In the genomic region with DNA sequence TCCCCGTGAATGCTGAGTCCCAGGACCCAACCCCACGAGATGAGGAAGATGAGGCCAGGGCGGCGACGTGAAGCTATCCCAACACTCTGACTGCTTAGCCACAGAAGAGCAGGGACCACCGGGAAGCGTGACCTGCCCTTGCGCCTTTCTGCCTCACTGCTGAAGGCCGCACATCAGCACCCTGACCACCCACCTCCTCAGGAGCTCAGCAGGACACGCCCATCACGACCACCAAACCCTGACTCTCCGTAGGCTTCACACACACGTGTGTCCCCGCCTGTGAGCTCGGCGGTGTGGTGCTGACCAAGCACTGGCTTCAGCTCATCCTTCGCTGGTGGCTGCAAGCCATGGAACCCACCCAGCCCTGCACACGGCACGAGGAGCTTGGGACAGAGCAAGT, we compare ENCODE assay signal across 11 cellular contexts.
DNase-seq lines count a peak whose midpoint lies in the region; ATAC-seq, FAIRE-seq and TF ChIP-seq lines count a peak whose summit lies in the region.
"Had no signal": no experiment of that assay in that cellular context is flagged by ENCODE, and none has a peak within 500 bp of the region (broad histone marks: within the 10 kb centered on the region; RNA-seq: fewer than 3 reads in every experiment).

No MANE protein-coding gene starts in this region.

- CTCF ChIA-PET in HepG2 (lab: Yijun Ruan, JAX; ENCODE audit: low intra/inter-chr PET ratio, low total read pairs): no interaction called here

- FAIRE-seq in HepG2 (lab: Jason Lieb, UNC): no peak
- no peak for FAIRE-seq in astrocyte (lab: Jason Lieb, UNC)

- H3K4me1 Mint-ChIP-seq in astrocyte (ENCODE audit: low read depth, unreplicated experiment): peaks cover 72% of the 10 kb centered on the region

- peak overlapping the region; percentile 61 for H4K91ac ChIP-seq in mesenchymal stem cell (ENCODE audit: low read length)

- WGBS in HepG2 (ENCODE audit: low lambda C conversion rate): 98% methylated on average over 19 of the region's 19 CpGs
- 90% methylated on average over 2 of the region's 19 CpGs for WGBS in right lobe of liver (ENCODE audit: insufficient coverage, low coverage, low lambda C conversion rate, missing lambda C conversion rate)
- WGBS in mesenchymal stem cell: 97% methylated on average over 19 of the region's 19 CpGs

- peaks cover 19% of the 10 kb centered on the region for H3K36me3 Mint-ChIP-seq in astrocyte (ENCODE audit: low read depth, unreplicated experiment)

- peaks cover 17% of the 10 kb centered on the region for H3K79me1 ChIP-seq in mesenchymal stem cell (replicated peaks; ENCODE audit: low read length, poor library complexity, severe bottlenecking)

- H3K27me3 ChIP-seq in HepG2 (ENCODE audit: control insufficient read depth in 1 of 2, insufficient read depth in 2 of 2, low read length in 2 of 2) (no peaks in the 10 kb centered on the region), right lobe of liver (no peaks in the 10 kb centered on the region), astrocyte (ENCODE audit: insufficient read depth, low read length) (no peaks in the 10 kb centered on the region), mesenchymal stem cell (ENCODE audit: control insufficient read depth in 1 of 2, insufficient read depth in 1 of 2, low read length in 2 of 2) (no peaks in the 10 kb centered on the region)

- H3K18ac ChIP-seq in mesenchymal stem cell (ENCODE audit: low read depth in 1 of 2, low read length in 2 of 2): peak overlapping the region in 1 of 2 experiments; percentile 38

- no peaks in the 10 kb centered on the region for H3K9me3 Mint-ChIP-seq in astrocyte (ENCODE audit: unreplicated experiment)
- H3K9me3 Mint-ChIP-seq: brain, nephron had no signal

- BruUV-seq in HepG2 (replicated peaks; lab: Mats Ljungman, UMichigan): no TSS peak

- no peak overlapping the region for H3K4me3 Mint-ChIP-seq in astrocyte (ENCODE audit: unreplicated experiment)
- H3K4me3 Mint-ChIP-seq: nephron had no signal

- H3K36me3 ChIP-seq in HepG2 (replicated peaks in 1 of 2; ENCODE audit: control insufficient read depth in 1 of 2, insufficient read depth in 2 of 2, low read length in 2 of 2) (peaks cover 31 to 65% of the 10 kb centered on the region in 2 experiments), right lobe of liver (peaks cover 0 to 12% (median 0%) of the 10 kb centered on the region in 4 donors), astrocyte (ENCODE audit: insufficient read depth, low read length) (peaks cover 4% of the 10 kb centered on the region), mesenchymal stem cell (ENCODE audit: control insufficient read depth in 1 of 2, insufficient read depth in 2 of 2, low read depth in 1 of 2, low read length in 2 of 2) (peaks cover 36 to 47% of the 10 kb centered on the region in 2 experiments)

- ATAC-seq in HepG2 (no peak), right lobe of liver (no peak), GM18517 (IDR thresholded peaks at IDR 0.05; ENCODE audit: unreplicated experiment) (no peak), HG03095 (IDR thresholded peaks at IDR 0.05; ENCODE audit: unreplicated experiment) (no peak)

- peaks cover 87% of the 10 kb centered on the region for H4K20me1 ChIP-seq in HepG2 (ENCODE audit: insufficient read depth, low read length)
- peaks cover 33% of the 10 kb centered on the region for H4K20me1 ChIP-seq in astrocyte (ENCODE audit: insufficient read depth, low read length)

- H3K4me1 ChIP-seq in HepG2 (ENCODE audit: insufficient read depth, low read length): peaks cover 19% of the 10 kb centered on the region
- H3K4me1 ChIP-seq in right lobe of liver: peaks cover 0 to 9% (median 6%) of the 10 kb centered on the region in 4 donors
- peaks cover 53% of the 10 kb centered on the region for H3K4me1 ChIP-seq in astrocyte (ENCODE audit: insufficient read depth, low read length)
- H3K4me1 ChIP-seq in mesenchymal stem cell (ENCODE audit: control insufficient read depth, insufficient read depth, low read depth, low read length): peaks cover 60% of the 10 kb centered on the region

- no peak overlapping the region for H3K23ac ChIP-seq in mesenchymal stem cell (ENCODE audit: low read length in 2 of 2)

- H2BK120ac ChIP-seq in mesenchymal stem cell (ENCODE audit: low read depth, low read length): no peak overlapping the region

- H2BK12ac ChIP-seq in mesenchymal stem cell (ENCODE audit: low read length in 2 of 2): peak overlapping the region in 1 of 2 experiments; percentile 37

- no peak overlapping the region for H2BK15ac ChIP-seq in mesenchymal stem cell (ENCODE audit: low read depth, poor library complexity, severe bottlenecking)

- no peak overlapping the region for H2BK5ac ChIP-seq in mesenchymal stem cell (ENCODE audit: low read depth, low read length, poor library complexity, severe bottlenecking)

- in situ Hi-C loops in HepG2 (cut with HindIII; ENCODE audit: extremely low pct_ligation_motif_present, low pct_unique_long_range_greater_than_20kb): no loop called here

- intact Hi-C loops in HepG2 (cut with micrococcal nuclease; ENCODE audit: unreplicated experiment): no loop called here
- intact Hi-C loops in right lobe of liver (cut with DNase I): no loop called here

- POLR2A ChIA-PET in HepG2 (lab: Yijun Ruan, JAX): no interaction called here

- H2AK5ac ChIP-seq in mesenchymal stem cell (ENCODE audit: low read length, severe bottlenecking): no peak overlapping the region

- no peak overlapping the region for H3K14ac ChIP-seq in mesenchymal stem cell (ENCODE audit: low read length in 2 of 2)

- no peaks in the 10 kb centered on the region for H3K27me3 Mint-ChIP-seq in astrocyte (ENCODE audit: low read depth, unreplicated experiment)
- H3K27me3 Mint-ChIP-seq: brain had no signal

- TF ChIP-seq POLR2A in HepG2 (IDR thresholded peaks at IDR 0.05; ENCODE audit: insufficient read depth in 1 of 2, low read depth in 2 of 2, low read length in 2 of 2) (0 out of 4 replicates have a peak, but pooled peaks of 1 of the 2 experiments have one; percentile 19), right lobe of liver (IDR thresholded peaks at IDR 0.05) (no peak)

- TF ChIP-seq EP300 in HepG2 (IDR thresholded peaks at IDR 0.05; ENCODE audit: low read depth in 2 of 2, low read length in 2 of 2) (no peak), HepG2 (CRISPR knock-in tag; IDR thresholded peaks at IDR 0.05; ENCODE audit: borderline replicate concordance) (no peak)

- no peak overlapping the region for H4K8ac ChIP-seq in mesenchymal stem cell (ENCODE audit: low read length)

- H3K79me2 ChIP-seq in HepG2 (ENCODE audit: insufficient read depth, low read length) (peaks cover 98% of the 10 kb centered on the region), astrocyte (ENCODE audit: insufficient read depth, low read length) (peaks cover 91% of the 10 kb centered on the region)

- H3K4me2 ChIP-seq in HepG2 (ENCODE audit: low read depth, low read length) (no peak overlapping the region), astrocyte (ENCODE audit: low read length) (peak overlapping the region; percentile 53), mesenchymal stem cell (ENCODE audit: low read length, poor library complexity, severe bottlenecking) (no peak overlapping the region)

- H3K9ac ChIP-seq in HepG2 (ENCODE audit: insufficient read depth, low read depth, low read length): no peak overlapping the region
- peak overlapping the region; percentile 49 for H3K9ac ChIP-seq in astrocyte (ENCODE audit: low read length)
- H3K9ac ChIP-seq in mesenchymal stem cell (ENCODE audit: low read length): no peak overlapping the region

- DNase-seq in HepG2 (ENCODE audit: low spot score) (no peak), right lobe of liver (no peak), astrocyte (ENCODE audit: low read depth) (no peak), mesenchymal stem cell (no peak), SW 1271 (lab: John Stamatoyannopoulos, UW) (no peak), hypothalamus (lab: John Stamatoyannopoulos, UW) (no peak)

- no peak for TF ChIP-seq RAD21 in HepG2 (CRISPR knock-in tag; IDR thresholded peaks at IDR 0.05)

- H3K9me3 ChIP-seq in HepG2 (ENCODE audit: low read length): no peaks in the 10 kb centered on the region
- H3K9me3 ChIP-seq in right lobe of liver: no peaks in the 10 kb centered on the region
- H3K9me3 ChIP-seq in astrocyte (ENCODE audit: insufficient read depth, low read depth, low read length): no peaks in the 10 kb centered on the region
- no peaks in the 10 kb centered on the region for H3K9me3 ChIP-seq in mesenchymal stem cell (ENCODE audit: control insufficient read depth, low read length)

- no peak overlapping the region for H3K4ac ChIP-seq in mesenchymal stem cell (ENCODE audit: low read depth in 1 of 2, low read length in 2 of 2)

- H3K27ac ChIP-seq in HepG2 (ENCODE audit: extremely low read length, insufficient read depth, low read length) (no peak overlapping the region), right lobe of liver (peak overlapping the region in 1 of 3 donors; percentile 47), astrocyte (ENCODE audit: low read depth, low read length) (peak overlapping the region; percentile 82), mesenchymal stem cell (ENCODE audit: low read length, poor library complexity, severe bottlenecking) (peak overlapping the region; percentile 77)
- H3K27ac ChIP-seq: VCaP had no signal

- no peak for TF ChIP-seq CTCF in HepG2 (CRISPR knock-in tag; IDR thresholded peaks at IDR 0.05)
- no peak for TF ChIP-seq CTCF in right lobe of liver (IDR thresholded peaks at IDR 0.05)
- no peak for TF ChIP-seq CTCF in astrocyte (IDR thresholded peaks at IDR 0.05; ENCODE audit: insufficient read depth, low read depth, low read length)

- H2AFZ ChIP-seq in HepG2 (ENCODE audit: low read length) (no peak overlapping the region), astrocyte (ENCODE audit: low read depth, low read length) (no peak overlapping the region), mesenchymal stem cell (ENCODE audit: low read depth, low read length) (no peak overlapping the region)

- H3K4me3 ChIP-seq in HepG2 (replicated peaks in 1 of 3; ENCODE audit: insufficient read depth in 1 of 3, low read depth in 2 of 3, low read length in 3 of 3) (no peak overlapping the region), right lobe of liver (no peak overlapping the region), astrocyte (ENCODE audit: insufficient read depth, low read depth, low read length) (no peak overlapping the region), mesenchymal stem cell (ENCODE audit: insufficient read depth in 1 of 2, low read depth in 1 of 2, low read length in 2 of 2) (no peak overlapping the region)

- H3K27ac Mint-ChIP-seq in astrocyte (ENCODE audit: unreplicated experiment): peak overlapping the region; percentile 41

TF ChIP-seq in HepG2, 621 proteins besides CTCF, POLR2A, EP300 and RAD21 (continues in another document):
- TF ChIP-seq, protein P1, sequence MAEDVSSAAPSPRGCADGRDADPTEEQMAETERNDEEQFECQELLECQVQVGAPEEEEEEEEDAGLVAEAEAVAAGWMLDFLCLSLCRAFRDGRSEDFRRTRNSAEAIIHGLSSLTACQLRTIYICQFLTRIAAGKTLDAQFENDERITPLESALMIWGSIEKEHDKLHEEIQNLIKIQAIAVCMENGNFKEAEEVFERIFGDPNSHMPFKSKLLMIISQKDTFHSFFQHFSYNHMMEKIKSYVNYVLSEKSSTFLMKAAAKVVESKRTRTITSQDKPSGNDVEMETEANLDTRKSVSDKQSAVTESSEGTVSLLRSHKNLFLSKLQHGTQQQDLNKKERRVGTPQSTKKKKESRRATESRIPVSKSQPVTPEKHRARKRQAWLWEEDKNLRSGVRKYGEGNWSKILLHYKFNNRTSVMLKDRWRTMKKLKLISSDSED (CRISPR knock-in tag; IDR thresholded peaks at IDR 0.05): 0 out of 2 replicates have a peak, but pooled peaks have one; percentile 20
